Comparison of ENCODE assay signal across 1 cellular context in the genomic region with DNA sequence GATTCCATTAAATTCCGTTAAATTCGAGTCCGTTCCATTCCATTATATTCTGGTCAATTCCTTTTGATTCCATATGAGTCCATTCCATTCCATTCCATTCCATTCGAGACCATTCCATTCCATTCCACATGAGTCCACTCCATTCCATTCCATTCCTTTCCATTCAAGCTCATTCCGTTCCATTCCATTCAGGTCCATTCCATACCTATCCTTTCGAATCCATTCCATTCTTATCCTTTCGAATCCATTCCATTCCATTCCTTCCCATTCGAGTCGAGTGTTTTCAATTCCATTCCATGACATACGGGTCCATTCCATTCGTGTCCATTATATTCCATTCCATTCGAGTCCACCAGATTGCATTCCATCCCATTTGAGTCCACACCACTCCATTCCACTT.
TF ChIP-seq lines count a peak whose summit lies in the region.

No MANE protein-coding gene starts in this region.

TF ChIP-seq in GM23338, 12 proteins besides CTCF, POLR2A, EP300 and RAD21 (continued from another document):
- TF ChIP-seq, protein P1, sequence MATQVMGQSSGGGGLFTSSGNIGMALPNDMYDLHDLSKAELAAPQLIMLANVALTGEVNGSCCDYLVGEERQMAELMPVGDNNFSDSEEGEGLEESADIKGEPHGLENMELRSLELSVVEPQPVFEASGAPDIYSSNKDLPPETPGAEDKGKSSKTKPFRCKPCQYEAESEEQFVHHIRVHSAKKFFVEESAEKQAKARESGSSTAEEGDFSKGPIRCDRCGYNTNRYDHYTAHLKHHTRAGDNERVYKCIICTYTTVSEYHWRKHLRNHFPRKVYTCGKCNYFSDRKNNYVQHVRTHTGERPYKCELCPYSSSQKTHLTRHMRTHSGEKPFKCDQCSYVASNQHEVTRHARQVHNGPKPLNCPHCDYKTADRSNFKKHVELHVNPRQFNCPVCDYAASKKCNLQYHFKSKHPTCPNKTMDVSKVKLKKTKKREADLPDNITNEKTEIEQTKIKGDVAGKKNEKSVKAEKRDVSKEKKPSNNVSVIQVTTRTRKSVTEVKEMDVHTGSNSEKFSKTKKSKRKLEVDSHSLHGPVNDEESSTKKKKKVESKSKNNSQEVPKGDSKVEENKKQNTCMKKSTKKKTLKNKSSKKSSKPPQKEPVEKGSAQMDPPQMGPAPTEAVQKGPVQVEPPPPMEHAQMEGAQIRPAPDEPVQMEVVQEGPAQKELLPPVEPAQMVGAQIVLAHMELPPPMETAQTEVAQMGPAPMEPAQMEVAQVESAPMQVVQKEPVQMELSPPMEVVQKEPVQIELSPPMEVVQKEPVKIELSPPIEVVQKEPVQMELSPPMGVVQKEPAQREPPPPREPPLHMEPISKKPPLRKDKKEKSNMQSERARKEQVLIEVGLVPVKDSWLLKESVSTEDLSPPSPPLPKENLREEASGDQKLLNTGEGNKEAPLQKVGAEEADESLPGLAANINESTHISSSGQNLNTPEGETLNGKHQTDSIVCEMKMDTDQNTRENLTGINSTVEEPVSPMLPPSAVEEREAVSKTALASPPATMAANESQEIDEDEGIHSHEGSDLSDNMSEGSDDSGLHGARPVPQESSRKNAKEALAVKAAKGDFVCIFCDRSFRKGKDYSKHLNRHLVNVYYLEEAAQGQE (IDR thresholded peaks at IDR 0.05; ENCODE audit: unreplicated experiment): no peak
